ENCODE assay signal across 1 cellular context in genomic region chr5:53473644-53474043, GRCh38.
A peak's percentile ranks its signal among the peaks of the same experiment; 100 is the strongest.
TF ChIP-seq lines count a peak whose summit lies in the region.

No MANE protein-coding gene starts in this region.

TF ChIP-seq in HepG2, 621 proteins besides CTCF, POLR2A, EP300 and RAD21 (continued from another document):
- no peak for TF ChIP-seq ZNF512B (CRISPR knock-in tag; IDR thresholded peaks at IDR 0.05; ENCODE audit: borderline replicate concordance)
- no peak for TF ChIP-seq ZNF513 (CRISPR knock-in tag; conservative IDR thresholded peaks at IDR 0.05)
- no peak for TF ChIP-seq ZC3H4 (CRISPR knock-in tag; IDR thresholded peaks at IDR 0.05; ENCODE audit: borderline replicate concordance)
- no peak for TF ChIP-seq KAT7 (CRISPR knock-in tag; IDR thresholded peaks at IDR 0.05; ENCODE audit: borderline replicate concordance)
- TF ChIP-seq ATAD3A (CRISPR knock-in tag; IDR thresholded peaks at IDR 0.05), result no peak
- TF ChIP-seq MAFG (CRISPR knock-in tag; IDR thresholded peaks at IDR 0.05), result peak; percentile 45; the same call in 1 of the 2 replicates
